In the genomic region with DNA sequence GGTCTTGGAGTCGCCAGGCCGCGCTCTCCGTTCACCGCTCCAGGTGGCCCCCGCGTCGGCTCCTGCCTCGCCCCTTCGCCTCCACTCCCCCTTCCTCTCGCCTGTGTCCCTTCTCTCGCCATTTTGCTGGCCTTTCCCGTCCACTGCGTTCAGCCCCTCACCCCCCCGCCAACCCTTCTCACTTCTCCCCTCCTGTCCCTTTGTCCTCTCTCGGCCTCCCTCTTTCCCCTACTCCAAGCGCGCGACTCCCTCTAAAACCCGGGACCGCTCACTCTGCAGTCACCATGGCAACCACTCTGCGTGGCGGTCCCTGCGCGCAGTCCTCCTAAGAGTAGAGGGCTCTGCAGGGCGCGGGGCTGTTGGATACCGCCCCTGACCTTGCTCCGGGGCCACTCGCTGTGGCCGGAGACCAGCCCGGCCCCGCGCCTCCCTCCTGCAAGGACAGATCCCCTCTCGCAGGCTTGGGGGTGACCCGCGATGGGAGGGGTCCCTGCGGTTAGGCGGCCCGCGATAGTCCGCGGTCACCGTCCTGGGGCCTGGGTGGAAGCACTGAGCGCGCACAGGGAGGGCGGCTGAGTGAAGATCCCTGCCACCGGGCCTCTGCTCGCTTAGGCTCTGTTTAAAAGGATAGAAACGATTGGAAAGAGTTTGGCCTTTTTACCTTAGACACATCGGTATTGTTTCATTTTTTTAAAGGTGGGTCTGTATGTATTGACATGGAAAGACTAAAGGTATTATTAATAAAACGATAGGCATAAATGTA, we compare ENCODE assay signal across 8 cellular contexts. TPM values are rescaled to one million over a fixed set of nuclear protein-coding genes. Genes with fewer than 3 reads are reported as not detected.
DNase-seq lines count a peak whose midpoint lies in the region; ATAC-seq and TF ChIP-seq lines count a peak whose summit lies in the region.

No MANE protein-coding gene starts in this region.

- H3K27me3 Mint-ChIP-seq in immature natural killer cell (ENCODE audit: low read depth in 3 of 3) = peaks cover 10 to 19% (median 13%) of the 10 kb centered on the region in 3 donors

- dilution Hi-C loops in mammary epithelial cell (cut with HindIII; ENCODE audit: low sequenced_read_pairs) = no loop called here

- H3K9me3 ChIP-seq in mammary epithelial cell (replicated peaks; ENCODE audit: insufficient read depth, low read length) (no peaks in the 10 kb centered on the region), spleen (no peaks in the 10 kb centered on the region)

- H3K79me2 ChIP-seq in mammary epithelial cell (ENCODE audit: insufficient read depth, low read length) = peaks cover 26% of the 10 kb centered on the region

- peak overlapping the region; percentile 99 for H3K4me2 ChIP-seq in mammary epithelial cell (ENCODE audit: insufficient read depth, low read depth, low read length)

- TF ChIP-seq POLR2A in spleen (IDR thresholded peaks at IDR 0.05) = no peak

- CTCF ChIA-PET in mammary epithelial cell (lab: Charles Lee; ENCODE audit: low non-redundant PET) = no interaction called here

- in situ Hi-C loops in SK-MEL-5 (cut with HindIII; ENCODE audit: low pct_unique_long_range_greater_than_20kb, low sequenced_read_pairs) (no loop called here), mammary epithelial cell (cut with MboI; ENCODE audit: low sequenced_read_pairs in 2 of 2) (no loop called here)

- H3K4me1 ChIP-seq in mammary epithelial cell (ENCODE audit: insufficient read depth, low read length) (peaks cover 10% of the 10 kb centered on the region), spleen (peaks cover 0 to 35% (median 20%) of the 10 kb centered on the region in 6 donors)

- H3K27ac ChIP-seq in mammary epithelial cell (ENCODE audit: insufficient read depth, low read depth, low read length) (peak overlapping the region; percentile 58), spleen (peak overlapping the region in 5 of 8 donors; percentile 78 to 92 (median 87))

- intact Hi-C loops in mammary epithelial cell (cut with micrococcal nuclease) (no loop called here), spleen (cut with DNase I; ENCODE audit: low total_unique reads) (no loop called here)

- H3K4me3 ChIP-seq in mammary epithelial cell (replicated peaks in 1 of 3; ENCODE audit: insufficient read depth in 1 of 3, low read depth in 2 of 3, low read length in 3 of 3) (peak overlapping the region; percentile 70 to 83 (median 77)), spleen (peak overlapping the region; percentile 75 to 92 (median 81))

- peaks cover 9 to 12% of the 10 kb centered on the region in 2 donors for H3K4me1 Mint-ChIP-seq in immature natural killer cell

- H2AFZ ChIP-seq in mammary epithelial cell (ENCODE audit: low read depth, low read length) = peak overlapping the region; percentile 80

- TSS peak; percentile 16 for BruUV-seq in mammary epithelial cell (replicated peaks; lab: Mats Ljungman, UMichigan)

- peak overlapping the region; percentile 80 to 86 (median 85) for H3K4me3 Mint-ChIP-seq in immature natural killer cell

- 5% methylated on average over 30 of the region's 52 CpGs for WGBS in mammary epithelial cell (ENCODE audit: low coverage, missing lambda C conversion rate)
- 2 to 4% (median 2%) methylated on average over 44 to 52 of the region's 52 CpGs for WGBS in spleen, 5 donors

- H3K36me3 ChIP-seq in mammary epithelial cell (ENCODE audit: insufficient read depth, low read length) (no peaks in the 10 kb centered on the region), spleen (no peaks in the 10 kb centered on the region)

- ATAC-seq in HG03520 (IDR thresholded peaks at IDR 0.05; ENCODE audit: unreplicated experiment) = no peak

- no peak for TF ChIP-seq CTCF in mammary epithelial cell (conservative IDR thresholded peaks at IDR 0.05 in 1 of 2, IDR thresholded peaks at IDR 0.05 in 1 of 2; ENCODE audit: extremely low read depth in 1 of 2, insufficient read depth in 1 of 2, low read depth in 1 of 2, low read length in 2 of 2)
- no peak for TF ChIP-seq CTCF in spleen (IDR thresholded peaks at IDR 0.05 in 8 of 11, conservative IDR thresholded peaks at IDR 0.05 in 3 of 11)

- H3K9ac ChIP-seq in mammary epithelial cell (ENCODE audit: insufficient read depth, low read length) = peak overlapping the region; percentile 72

- no peaks in the 10 kb centered on the region for H3K9me3 Mint-ChIP-seq in immature natural killer cell

- H4K20me1 ChIP-seq in mammary epithelial cell (ENCODE audit: insufficient read depth, low read length) = no peaks in the 10 kb centered on the region

- H3K27me3 ChIP-seq in mammary epithelial cell (ENCODE audit: insufficient read depth, low read length) (no peaks in the 10 kb centered on the region), spleen (replicated peaks in 1 of 7) (peaks cover 0 to 24% (median 0%) of the 10 kb centered on the region in 7 donors)

- H3K27ac Mint-ChIP-seq in immature natural killer cell = peak overlapping the region in 5 of 6 donors; percentile 77 to 93 (median 84)

- no peaks in the 10 kb centered on the region for H3K36me3 Mint-ChIP-seq in immature natural killer cell

- DNase-seq in Ammon's horn (ENCODE audit: low spot score) (peak; percentile 64), HT1080 (ENCODE audit: low read depth) (peak; percentile 39), SK-MEL-5 (ENCODE audit: low read depth, low spot score) (peak; percentile 74), mammary epithelial cell (peak; percentile 5), immature natural killer cell (no peak), spleen (peak; percentile 80), SIG-M5 treated with dmso at 0.1 percent for 504 hours (lab: John Stamatoyannopoulos, UW; ENCODE audit: unreplicated experiment) (no peak)

RNA-seq across cellular contexts. Expression of a gene that starts 0.5 kb away (rescaled TPM):
- total RNA-seq in HT1080 (2014; rRNA removed; shearing (Covaris generic)) = 0.27 and 2.0 TPM in 2 replicates
- polyA plus RNA-seq in HT1080 (2015; cell fraction: cytosol; rRNA removed) = 2.1 and 2.4 TPM in 2 replicates
- polyA plus RNA-seq in HT1080 (2015; cell fraction: nucleus; rRNA removed) = 2.0 and 6.1 TPM in 2 replicates
- total RNA-seq in SK-MEL-5 (2014; rRNA removed; shearing (Covaris generic)) = 9.0 and 12.9 TPM in 2 replicates
- 9.8 and 17.5 TPM in 2 replicates for polyA plus RNA-seq in SK-MEL-5 (2015; cell fraction: cytosol; rRNA removed)
- polyA plus RNA-seq in SK-MEL-5 (2015; cell fraction: nucleus; rRNA removed) = 69.5 and 75.4 TPM in 2 replicates
- total RNA-seq in mammary epithelial cell = 1 to 10 TPM; 2.7 to 3.0 TPM
- polyA plus RNA-seq in mammary epithelial cell = 0.82 TPM
- not detected for polyA minus RNA-seq in mammary epithelial cell
- not detected for polyA plus RNA-seq in immature natural killer cell
- total RNA-seq in spleen = 1 to 10 TPM; 1.2 to 8.3 (median 3.8) TPM
- polyA plus RNA-seq in spleen = under 1 TPM; 0.30 to 0.70 (median 0.64) TPM

RNA-seq across cellular contexts. Expression of a gene that starts 1.2 kb away (rescaled TPM):
- total RNA-seq in HT1080 (2014; rRNA removed; shearing (Covaris generic)) = 24.1 and 24.4 TPM in 2 replicates
- 10.9 and 13.3 TPM in 2 replicates for polyA plus RNA-seq in HT1080 (2015; cell fraction: cytosol; rRNA removed)
- 13.1 and 13.4 TPM in 2 replicates for polyA plus RNA-seq in HT1080 (2015; cell fraction: nucleus; rRNA removed)
- 1,021 and 1,023 TPM in 2 replicates for total RNA-seq in SK-MEL-5 (2014; rRNA removed; shearing (Covaris generic))
- polyA plus RNA-seq in SK-MEL-5 (2015; cell fraction: cytosol; rRNA removed) = 967 and 1,143 TPM in 2 replicates
- polyA plus RNA-seq in SK-MEL-5 (2015; cell fraction: nucleus; rRNA removed) = 973 and 1,036 TPM in 2 replicates
- total RNA-seq in mammary epithelial cell (10 to 100 TPM; 20.7 to 28.3 TPM), spleen (10 to 100 TPM in 6 of 7 donors, 1 to 10 TPM in 1; 5.6 to 33.6 (median 25.5) TPM)
- polyA plus RNA-seq in mammary epithelial cell (7.5 TPM), immature natural killer cell (under 1 TPM in 1 of 3 donors, not detected in 2; 0.27 TPM), spleen (1 to 10 TPM; 1.3 to 5.4 (median 3.0) TPM)
- polyA minus RNA-seq in mammary epithelial cell = 33.0 TPM

Comparison
In these comparisons a context has a peak if more than half of its experiments do, and no peak if none do; other contexts are left out.
1. DNase-seq: peak in Ammon's horn (single experiment), HT1080 (single experiment), SK-MEL-5 (single experiment), mammary epithelial cell (single experiment) and spleen (single experiment); none in immature natural killer cell (0 of 3) and SIG-M5 treated with dmso at 0.1 percent for 504 hours (single experiment).
2. RNA of a gene that starts 1.2 kb away (total RNA-seq): 1,021 to 1,023 TPM in SK-MEL-5; 20.7 to 28.3 TPM in mammary epithelial cell, 5.6 to 33.6 TPM in spleen and 24.1 to 24.4 TPM in HT1080; every median in the first group is over 10 times any median in the second.